19 cellular contexts compared by ENCODE assay signal in the genomic region with DNA sequence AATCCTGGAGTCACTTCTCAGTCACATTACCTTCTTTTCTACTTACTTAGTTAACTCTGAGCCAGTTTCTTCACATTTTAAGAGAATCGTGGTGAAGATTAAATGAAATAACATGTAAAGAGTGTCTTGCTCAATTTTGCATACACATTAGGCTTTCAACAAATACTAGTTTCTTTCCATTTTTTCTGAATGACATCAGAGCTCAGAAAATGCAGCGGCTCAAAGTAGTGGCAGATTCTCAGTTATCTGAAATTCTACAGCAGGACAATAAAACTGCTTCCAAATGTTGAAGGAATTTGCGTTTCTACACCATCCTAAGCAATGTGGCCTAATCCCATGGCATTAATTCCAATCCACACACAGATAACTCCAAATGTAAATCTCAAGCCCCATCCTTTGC.
"Had no signal": no experiment of that assay in that cellular context is flagged by ENCODE, and none has a peak within 500 bp of the region (broad histone marks: within the 10 kb centered on the region; RNA-seq: fewer than 3 reads in every experiment).

No MANE protein-coding gene starts in this region.

- DNase-seq: activated CD4-positive, alpha-beta memory T cell treated with anti-CD3 and anti-CD28 coated beads, Interleukin-2, amount 10 ng/mL, durations not matched to agents 7 days and 5 days; activated CD4-positive, alpha-beta T cell treated with anti-CD3 and anti-CD28 coated beads, Interleukin-2, amount 10 ng/mL, durations not matched to agents 7 days and 5 days; activated CD4-positive, CD25-positive, alpha-beta regulatory T cell; activated naive CD4-positive, alpha-beta T cell treated with anti-CD3 and anti-CD28 coated beads, Interleukin-2, amount 50 U/mL, for 16 hours; activated naive CD8-positive, alpha-beta T cell treated with anti-CD3 and anti-CD28 coated beads, Interleukin-2, amount 10 ng/mL, durations not matched to agents 7 days and 5 days; amniotic stem cell; body of pancreas; central memory CD4-positive, alpha-beta T cell; MV-4-11; NCI-H1092 treated with DMSO at 0.1 percent for 48 hours; NCI-H1436; NCI-H187; NCI-H2081 treated with DMSO at 0.1 percent for 48 hours; NCI-H446; PC-3; SHP77 had no signal

- H3K4me2 ChIP-seq: KMS-11 had no signal

- H3K4me1 ChIP-seq: ascending aorta, body of pancreas, SJSA1 had no signal

- H3K9ac ChIP-seq: KMS-11 had no signal

- H3K27me3 ChIP-seq: ascending aorta, body of pancreas, SJSA1 had no signal

- H3K36me3 ChIP-seq: ascending aorta, SJSA1 had no signal

- H3K27ac ChIP-seq: ascending aorta, body of pancreas, KMS-11, SJSA1 had no signal

- H3K9me3 ChIP-seq: ascending aorta, body of pancreas, SJSA1 had no signal

- H3K4me3 ChIP-seq: ascending aorta, body of pancreas, SJSA1 had no signal

- ATAC-seq: body of pancreas, PC-3 had no signal
